20 cellular contexts compared by ENCODE assay signal in the genomic region with DNA sequence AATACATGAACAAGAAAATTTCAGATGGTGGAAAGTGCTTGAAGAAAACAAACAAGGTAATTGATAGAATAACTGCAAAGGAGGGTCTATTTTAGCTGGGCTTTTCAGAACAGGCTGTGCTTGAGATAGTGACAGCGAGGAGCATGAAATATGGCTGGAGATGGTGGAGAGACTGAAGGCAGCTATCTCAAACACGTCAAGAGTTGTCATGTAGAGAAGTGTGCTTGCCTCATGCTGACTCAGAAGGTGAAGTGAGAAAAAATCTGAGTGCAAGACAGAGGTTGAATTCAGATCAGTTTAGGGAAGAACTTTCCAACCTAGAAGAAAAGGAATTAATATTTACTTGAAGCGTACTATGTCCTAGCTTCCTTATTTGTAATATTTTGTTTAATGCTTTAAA.
A peak's percentile ranks its signal among the peaks of the same experiment; 100 is the strongest.
DNase-seq lines count a peak whose midpoint lies in the region; ATAC-seq, FAIRE-seq and TF ChIP-seq lines count a peak whose summit lies in the region.
"Had no signal": no experiment of that assay in that cellular context is flagged by ENCODE, and none has a peak within 500 bp of the region (broad histone marks: within the 10 kb centered on the region; RNA-seq: fewer than 3 reads in every experiment).

No MANE protein-coding gene starts in this region.

- TF ChIP-seq POLR2A in H1 (IDR thresholded peaks at IDR 0.05; ENCODE audit: control extremely low read depth in 1 of 2, low read depth in 2 of 2, low read length in 2 of 2): no peak
- TF ChIP-seq POLR2A in HepG2 (IDR thresholded peaks at IDR 0.05; ENCODE audit: insufficient read depth in 1 of 2, low read depth in 2 of 2, low read length in 2 of 2): no peak

- H3K4ac ChIP-seq in H1 (replicated peaks; ENCODE audit: insufficient read length, low read depth, low read length): no peak overlapping the region

- H3K36me3 ChIP-seq in H1 (ENCODE audit: control insufficient read depth in 2 of 4, insufficient read depth in 4 of 4, low read length in 3 of 4) (no peaks in the 10 kb centered on the region), left lung (no peaks in the 10 kb centered on the region), HepG2 (replicated peaks in 1 of 2; ENCODE audit: control insufficient read depth in 1 of 2, insufficient read depth in 2 of 2, low read length in 2 of 2) (no peaks in the 10 kb centered on the region)
- H3K36me3 ChIP-seq: lower lobe of right lung, pancreas had no signal

- no peak overlapping the region for H2BK15ac ChIP-seq in H1 (ENCODE audit: low read length)

- no peaks in the 10 kb centered on the region for H3K79me1 ChIP-seq in H1 (ENCODE audit: low read depth, low read length)

- DNase-seq in OCI-M1 (lab: John Stamatoyannopoulos, UW) (peak; percentile 17), H1 (ENCODE audit: low read depth in 1 of 2, low spot score in 2 of 2) (no peak), left lung (no peak), D721Med (ENCODE audit: insufficient read length, low spot score) (no peak), HepG2 (ENCODE audit: low spot score) (no peak)
- DNase-seq: activated CD4-positive, alpha-beta T cell treated with anti-CD3 and anti-CD28 coated beads for 1 hour; activated effector memory CD4-positive, alpha-beta T cell treated with anti-CD3 and anti-CD28 coated beads, Interleukin-2, amount 50 U/mL, for 16 hours; caudate nucleus; immature natural killer cell; lower lobe of right lung; naive thymus-derived CD4-positive, alpha-beta T cell; NCI-H1105; NCI-H526 treated with DMSO at 0.1 percent for 48 hours; pancreas; stimulated activated CD4-positive, alpha-beta T cell treated with anti-CD3 and anti-CD28 coated beads, Interleukin-1b, Interleukin-23, amount 100 ng/mL, for 48 hours; stimulated activated naive CD8-positive, alpha-beta T cell treated with anti-CD3 and anti-CD28 coated beads, Interleukin-15, amount 100 ng/mL, for 72 hours had no signal

- H3K9ac ChIP-seq in H1 (replicated peaks in 1 of 4; ENCODE audit: extremely low read depth in 1 of 4, low read depth in 3 of 4, low read length in 3 of 4) (no peak overlapping the region), HepG2 (ENCODE audit: insufficient read depth, low read depth, low read length) (no peak overlapping the region)

- no peak overlapping the region for H2AFZ ChIP-seq in H1 (ENCODE audit: low read length)
- no peak overlapping the region for H2AFZ ChIP-seq in HepG2 (ENCODE audit: low read length)

- H2BK20ac ChIP-seq in H1 (ENCODE audit: low read length): no peak overlapping the region

- H3K4me3 Mint-ChIP-seq in activated T-helper 17 cell treated with anti-CD3 and anti-CD28 coated beads, Interleukin-2, amount 50 U/mL, for 72 hours: no peak overlapping the region
- H3K4me3 Mint-ChIP-seq: immature natural killer cell; naive thymus-derived CD4-positive, alpha-beta T cell; stimulated activated naive CD8-positive, alpha-beta T cell treated with anti-CD3 and anti-CD28 coated beads, Interleukin-15, amount 100 ng/mL, for 72 hours had no signal

- no peak overlapping the region for H2BK120ac ChIP-seq in H1 (replicated peaks; ENCODE audit: low read depth, low read length)

- intact Hi-C loops in left lung (cut with DNase I): loop anchor here (10.0 kb wide), 2 partner anchors 88 to 278 kb away; no protein-coding TSS in a partner anchor
- intact Hi-C loops in HepG2 (cut with micrococcal nuclease; ENCODE audit: unreplicated experiment): no loop called here

- no peaks in the 10 kb centered on the region for H3K23me2 ChIP-seq in H1 (ENCODE audit: low read depth, low read length)

- H3K4me1 ChIP-seq in H1 (replicated peaks in 1 of 4; ENCODE audit: control insufficient read depth in 3 of 4, insufficient read depth in 4 of 4, low read length in 3 of 4): peaks cover 4 to 17% (median 8%) of the 10 kb centered on the region in 4 experiments; a peak in 5 of 7 replicates
- H3K4me1 ChIP-seq in left lung: no peaks in the 10 kb centered on the region
- H3K4me1 ChIP-seq in HepG2 (ENCODE audit: insufficient read depth, low read length): peaks cover 15% of the 10 kb centered on the region
- H3K4me1 ChIP-seq: lower lobe of right lung, pancreas had no signal

- BruUV-seq in HepG2 (replicated peaks; lab: Mats Ljungman, UMichigan): no TSS peak

- FAIRE-seq in H1 (lab: Jason Lieb, UNC) (no peak), D721Med (lab: Jason Lieb, UNC) (no peak), HepG2 (lab: Jason Lieb, UNC) (no peak)
- FAIRE-seq: pancreas had no signal

- H4K20me1 ChIP-seq in H1 (replicated peaks in 1 of 2; ENCODE audit: control insufficient read depth in 1 of 2, insufficient read depth in 2 of 2, low read length in 2 of 2): peaks cover 0 to 2% of the 10 kb centered on the region in 2 experiments
- no peaks in the 10 kb centered on the region for H4K20me1 ChIP-seq in HepG2 (ENCODE audit: insufficient read depth, low read length)

- H3K4me3 ChIP-seq in H1 (ENCODE audit: extremely low read depth in 1 of 4, insufficient read depth in 2 of 4, low read depth in 3 of 4, low read length in 4 of 4) (peak overlapping the region in 1 of 4 experiments; percentile 11; a peak in 1 of 8 replicates), left lung (no peak overlapping the region), HepG2 (replicated peaks in 1 of 3; ENCODE audit: insufficient read depth in 1 of 3, low read depth in 2 of 3, low read length in 3 of 3) (no peak overlapping the region)
- H3K4me3 ChIP-seq: lower lobe of right lung, pancreas had no signal

- H3K56ac ChIP-seq in H1 (replicated peaks; ENCODE audit: insufficient read length, low read depth, low read length): no peak overlapping the region

- TF ChIP-seq EP300 in H1 (IDR thresholded peaks at IDR 0.05; ENCODE audit: borderline replicate concordance in 1 of 2, low read depth in 2 of 2, low read length in 2 of 2): no peak
- TF ChIP-seq EP300 in HepG2 (IDR thresholded peaks at IDR 0.05; ENCODE audit: low read depth in 2 of 2, low read length in 2 of 2): no peak
- no peak for TF ChIP-seq EP300 in HepG2 (CRISPR knock-in tag; IDR thresholded peaks at IDR 0.05; ENCODE audit: borderline replicate concordance)

- TF ChIP-seq RAD21 in H1 (IDR thresholded peaks at IDR 0.05 in 1 of 2, conservative IDR thresholded peaks at IDR 0.05 in 1 of 2; ENCODE audit: low read depth in 2 of 2, low read length in 2 of 2) (no peak), HepG2 (CRISPR knock-in tag; IDR thresholded peaks at IDR 0.05) (no peak)

- H4K8ac ChIP-seq in H1 (ENCODE audit: extremely low read depth, insufficient read depth, low read length): no peak overlapping the region

- no peak overlapping the region for H3K18ac ChIP-seq in H1 (ENCODE audit: extremely low read depth, low read length)

- TF ChIP-seq CTCF in H1 (IDR thresholded peaks at IDR 0.05; ENCODE audit: control extremely low read depth in 1 of 3, insufficient read depth in 1 of 3, low read depth in 1 of 3, low read length in 3 of 3): no peak
- no peak for TF ChIP-seq CTCF in left lung (IDR thresholded peaks at IDR 0.05)
- no peak for TF ChIP-seq CTCF in D721Med (IDR thresholded peaks at IDR 0.05; ENCODE audit: insufficient read depth, missing control alignments)
- no peak for TF ChIP-seq CTCF in HepG2 (CRISPR knock-in tag; IDR thresholded peaks at IDR 0.05)

- H3K14ac ChIP-seq in H1 (ENCODE audit: insufficient read length): no peak overlapping the region

- H3K4me1 Mint-ChIP-seq in activated T-helper 17 cell treated with anti-CD3 and anti-CD28 coated beads, Interleukin-2, amount 50 U/mL, for 72 hours: no peaks in the 10 kb centered on the region
- H3K4me1 Mint-ChIP-seq: stimulated activated naive CD8-positive, alpha-beta T cell treated with anti-CD3 and anti-CD28 coated beads, Interleukin-15, amount 100 ng/mL, for 72 hours had no signal

- no peak overlapping the region for H3K27ac Mint-ChIP-seq in activated T-helper 17 cell treated with anti-CD3 and anti-CD28 coated beads, Interleukin-2, amount 50 U/mL, for 72 hours
- H3K27ac Mint-ChIP-seq: immature natural killer cell; naive thymus-derived CD4-positive, alpha-beta T cell; stimulated activated naive CD8-positive, alpha-beta T cell treated with anti-CD3 and anti-CD28 coated beads, Interleukin-15, amount 100 ng/mL, for 72 hours had no signal

- H2BK5ac ChIP-seq in H1 (ENCODE audit: low read depth, low read length): no peak overlapping the region

- H4K91ac ChIP-seq in H1 (replicated peaks; ENCODE audit: insufficient read length, low read length): no peak overlapping the region

- WGBS in H1 (ENCODE audit: extremely low coverage in 1 of 2, insufficient coverage in 1 of 2, insufficient read length in 1 of 2, insufficient replicate concordance in 2 of 2, low coverage in 1 of 2, low lambda C conversion rate in 2 of 2, missing lambda C conversion rate in 1 of 2), 2 experiments: 44% methylated on average over 3 of the region's 3 CpGs; no CpG with 5 or more reads in 1 of the 2 experiments
- 55% methylated on average over 3 of the region's 3 CpGs for WGBS in HepG2 (ENCODE audit: low lambda C conversion rate)

- in situ Hi-C loops in HepG2 (cut with HindIII; ENCODE audit: extremely low pct_ligation_motif_present, low pct_unique_long_range_greater_than_20kb): loop anchor here (5.0 kb wide), 2 partner anchors 85 to 275 kb away; no protein-coding TSS in a partner anchor

- no peaks in the 10 kb centered on the region for H3K36me3 Mint-ChIP-seq in activated T-helper 17 cell treated with anti-CD3 and anti-CD28 coated beads, Interleukin-2, amount 50 U/mL, for 72 hours (ENCODE audit: low read depth)
- H3K36me3 Mint-ChIP-seq: immature natural killer cell; naive thymus-derived CD4-positive, alpha-beta T cell; type B pancreatic cell had no signal

- ATAC-seq in HG02852 (IDR thresholded peaks at IDR 0.05; ENCODE audit: unreplicated experiment): peak; percentile 48
- ATAC-seq in left lung: peak; percentile 78
- no peak for ATAC-seq in activated T-helper 17 cell treated with anti-CD3 and anti-CD28 coated beads, Interleukin-2, amount 50 U/mL, for 72 hours (replicated peaks)
- no peak for ATAC-seq in HepG2
- no peak for ATAC-seq in HG03460 (IDR thresholded peaks at IDR 0.05; ENCODE audit: unreplicated experiment)
- ATAC-seq: lower lobe of right lung; naive thymus-derived CD4-positive, alpha-beta T cell; stimulated activated naive CD8-positive, alpha-beta T cell treated with anti-CD3 and anti-CD28 coated beads, Interleukin-15, amount 100 ng/mL, for 72 hours had no signal

- CTCF ChIA-PET in H1 (lab: Charles Lee; ENCODE audit: partially characterized antibody): interaction anchor here (0.6 to 14.0 kb wide), 17 partner anchors 8 to 1203 kb away, joined by 3 to 246 read pairs (median 4); no protein-coding TSS in a partner anchor
- CTCF ChIA-PET in HepG2 (lab: Yijun Ruan, JAX; ENCODE audit: low intra/inter-chr PET ratio, low total read pairs): no interaction called here

- H2AK5ac ChIP-seq in H1 (ENCODE audit: low read depth, low read length): no peak overlapping the region

- H3K9me3 Mint-ChIP-seq in activated T-helper 17 cell treated with anti-CD3 and anti-CD28 coated beads, Interleukin-2, amount 50 U/mL, for 72 hours: no peaks in the 10 kb centered on the region
- H3K9me3 Mint-ChIP-seq: stimulated activated naive CD8-positive, alpha-beta T cell treated with anti-CD3 and anti-CD28 coated beads, Interleukin-15, amount 100 ng/mL, for 72 hours; type B pancreatic cell had no signal

- H2BK12ac ChIP-seq in H1 (ENCODE audit: low read depth, low read length): no peak overlapping the region

- no peaks in the 10 kb centered on the region for H3K9me3 ChIP-seq in H1 (ENCODE audit: insufficient read depth in 2 of 2, low read depth in 1 of 2, low read length in 1 of 2)
- H3K9me3 ChIP-seq in left lung: no peaks in the 10 kb centered on the region
- no peaks in the 10 kb centered on the region for H3K9me3 ChIP-seq in HepG2 (ENCODE audit: low read length)
- H3K9me3 ChIP-seq: lower lobe of right lung, pancreas had no signal

- H4K5ac ChIP-seq in H1 (ENCODE audit: insufficient read length, low read depth, low read length): no peak overlapping the region

- no peak overlapping the region for H3K27ac ChIP-seq in H1 (ENCODE audit: low read depth, low read length)
- no peak overlapping the region for H3K27ac ChIP-seq in left lung
- H3K27ac ChIP-seq in HepG2 (ENCODE audit: extremely low read length, insufficient read depth, low read length): no peak overlapping the region
- H3K27ac ChIP-seq: lower lobe of right lung, pancreas had no signal

- POLR2A ChIA-PET in H1 (lab: Charles Lee; ENCODE audit: partially characterized antibody): interaction anchor here (0.8 to 1.2 kb wide), 2 partner anchors 176 to 272 kb away, joined by 3 to 4 read pairs; a partner anchor contains a TSS
- POLR2A ChIA-PET in HepG2 (lab: Yijun Ruan, JAX): no interaction called here

- peak overlapping the region; percentile 26 to 49; a peak in 3 of 4 replicates for H3K4me2 ChIP-seq in H1 (ENCODE audit: insufficient read depth in 1 of 2, low read depth in 2 of 2, low read length in 2 of 2)
- H3K4me2 ChIP-seq in HepG2 (ENCODE audit: low read depth, low read length): no peak overlapping the region

- H3K27me3 Mint-ChIP-seq in activated T-helper 17 cell treated with anti-CD3 and anti-CD28 coated beads, Interleukin-2, amount 50 U/mL, for 72 hours: peaks cover 4% of the 10 kb centered on the region
- H3K27me3 Mint-ChIP-seq: stimulated activated naive CD8-positive, alpha-beta T cell treated with anti-CD3 and anti-CD28 coated beads, Interleukin-15, amount 100 ng/mL, for 72 hours had no signal

- H3K23ac ChIP-seq in H1 (ENCODE audit: insufficient read length): no peak overlapping the region

- H3K79me2 ChIP-seq in H1 (ENCODE audit: control insufficient read depth in 1 of 2, insufficient read depth in 2 of 2, low read length in 2 of 2) (no peaks in the 10 kb centered on the region), HepG2 (ENCODE audit: insufficient read depth, low read length) (no peaks in the 10 kb centered on the region)

- H3K27me3 ChIP-seq in H1 (replicated peaks in 1 of 4; ENCODE audit: control insufficient read depth in 3 of 4, extremely low read depth in 1 of 4, insufficient read depth in 3 of 4, low read length in 3 of 4) (peaks cover 6 to 38% (median 24%) of the 10 kb centered on the region in 4 experiments; a peak in 6 of 7 replicates), left lung (no peaks in the 10 kb centered on the region), HepG2 (ENCODE audit: control insufficient read depth in 1 of 2, insufficient read depth in 2 of 2, low read length in 2 of 2) (no peaks in the 10 kb centered on the region; a peak in 1 of 5 replicates)
- H3K27me3 ChIP-seq: pancreas had no signal

Comparison
In these comparisons a context has a peak if more than half of its experiments do, and no peak if none do; other contexts are left out.
1. ATAC-seq: peak in HG02852 (single experiment) and left lung (single experiment); none in activated T-helper 17 cell treated with anti-CD3 and anti-CD28 coated beads, Interleukin-2, amount 50 U/mL, for 72 hours (single experiment), HepG2 (single experiment) and HG03460 (single experiment).